1 cellular context compared by ENCODE assay signal in genomic region chr6:30688569-30688968, GRCh38.
TF ChIP-seq lines count a peak whose summit lies in the region.

No MANE protein-coding gene starts in this region.

TF ChIP-seq in SK-N-SH, 30 proteins besides CTCF, POLR2A, EP300 and RAD21 (continued from another document):
- TF ChIP-seq REST (IDR thresholded peaks at IDR 0.05; ENCODE audit: low read depth, low read length): no peak
- TF ChIP-seq SIN3A (IDR thresholded peaks at IDR 0.05; ENCODE audit: borderline replicate concordance, low read depth, low read length): no peak
- TF ChIP-seq MAX (IDR thresholded peaks at IDR 0.05; ENCODE audit: low read depth): no peak
- no peak for TF ChIP-seq PBX3 (IDR thresholded peaks at IDR 0.05)
- no peak for TF ChIP-seq USF1 (IDR thresholded peaks at IDR 0.05; ENCODE audit: borderline replicate concordance, low read depth)
